ENCODE assay signal across 1 cellular context in genomic region chr16:75258807-75259141, GRCh38.
TF ChIP-seq lines count a peak whose summit lies in the region.

No MANE protein-coding gene starts in this region.

TF ChIP-seq in HEK293, 187 proteins besides CTCF, POLR2A, EP300 and RAD21 (continued from another document):
- TF ChIP-seq ZBTB26 (tag by site-specific recombination; optimal IDR thresholded peaks at IDR 0.05) = no peak
- TF ChIP-seq ZBTB6 (tag by site-specific recombination; IDR thresholded peaks at IDR 0.05) = no peak
- no peak for TF ChIP-seq ZNF121 (tag by site-specific recombination; IDR thresholded peaks at IDR 0.05)
